In the genomic region with DNA sequence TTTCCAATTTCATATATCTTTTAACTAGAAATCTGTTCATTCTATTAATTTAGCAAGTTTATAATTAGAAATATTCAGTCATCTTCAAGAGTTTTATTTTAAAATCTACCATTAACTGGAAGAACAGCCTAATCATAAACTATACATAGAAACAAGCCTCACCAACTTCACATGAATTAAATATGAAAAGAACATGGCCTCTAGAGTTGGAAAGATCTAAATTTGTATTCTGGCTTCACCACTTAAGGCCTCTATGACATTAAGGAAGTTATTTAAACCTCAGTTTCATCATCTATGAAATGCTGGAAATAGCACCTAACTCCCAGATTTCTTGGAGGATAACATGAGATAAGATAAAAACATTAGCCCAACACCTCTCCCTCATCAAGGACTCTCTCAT, we compare ENCODE assay signal across 4 cellular contexts. TPM values are rescaled to one million over a fixed set of nuclear protein-coding genes. Genes with fewer than 3 reads are reported as not detected.
"Had no signal": no experiment of that assay in that cellular context is flagged by ENCODE, and none has a peak within 500 bp of the region (broad histone marks: within the 10 kb centered on the region; RNA-seq: fewer than 3 reads in every experiment).

No MANE protein-coding gene starts in this region.

- ATAC-seq: GM12878 had no signal

- DNase-seq: GDM1, GF-D8 had no signal

- H3K4me3 ChIP-seq: GM12878 had no signal

RNA-seq across cellular contexts. Expression of a gene that starts 51.4 kb away (rescaled TPM):
- total RNA-seq: G401 had no signal
- polyA plus RNA-seq: GM12878 had no signal
